9 cellular contexts compared by ENCODE assay signal in the genomic region with DNA sequence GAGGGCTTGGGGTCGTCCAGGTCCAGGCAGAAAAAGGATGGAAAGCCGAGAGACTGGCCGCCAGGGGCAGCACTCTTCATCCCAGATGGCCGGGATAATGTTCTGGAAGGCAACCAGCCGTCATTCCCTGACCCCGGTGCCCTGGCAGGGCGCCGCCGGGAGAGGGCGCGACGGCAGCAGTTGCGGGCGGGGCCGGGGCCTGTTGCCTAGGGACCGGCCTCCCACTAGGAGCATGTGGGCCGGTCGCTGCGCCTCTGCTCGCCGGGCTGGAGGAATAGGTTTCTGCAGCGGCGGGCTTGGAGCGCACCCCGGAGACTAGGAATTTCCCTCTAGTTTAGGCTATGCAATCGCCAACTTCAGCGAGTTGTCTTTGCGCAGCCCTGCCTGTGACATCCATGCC. TPM values are rescaled to one million over a fixed set of nuclear protein-coding genes. Genes with fewer than 3 reads are reported as not detected.
A peak's percentile ranks its signal among the peaks of the same experiment; 100 is the strongest.
DNase-seq lines count a peak whose midpoint lies in the region; ATAC-seq and TF ChIP-seq lines count a peak whose summit lies in the region.
"Had no signal": no experiment of that assay in that cellular context is flagged by ENCODE, and none has a peak within 500 bp of the region (broad histone marks: within the 10 kb centered on the region; RNA-seq: fewer than 3 reads in every experiment).

No MANE protein-coding gene starts in this region.

- H3K9me3 ChIP-seq in SK-N-SH, result no peaks in the 10 kb centered on the region

- H3K79me2 ChIP-seq in SK-N-SH (ENCODE audit: insufficient read depth), result no peaks in the 10 kb centered on the region

- 91% methylated on average over 16 of the region's 28 CpGs for WGBS in SK-N-SH (ENCODE audit: low lambda C conversion rate)

- TF ChIP-seq EP300 in SK-N-SH (IDR thresholded peaks at IDR 0.05; ENCODE audit: borderline replicate concordance in 1 of 2, low read depth in 1 of 2, low read length in 1 of 2), result no peak

- H3K4me3 ChIP-seq in H7 (ENCODE audit: insufficient read depth, low read depth, low read length) (no peak overlapping the region), brain microvascular endothelial cell (ENCODE audit: low read depth, low read length) (peak overlapping the region; percentile 20), SK-N-SH (ENCODE audit: low read depth in 2 of 2, low read length in 1 of 2) (peak overlapping the region in 1 of 2 experiments; percentile 46; a peak in 1 of 4 replicates)

- in situ Hi-C loops in brain microvascular endothelial cell (cut with HindIII; ENCODE audit: low pct_ligation_motif_present, low sequenced_read_pairs), result no loop called here

- H3F3A ChIP-seq in SK-N-SH (replicated peaks; ENCODE audit: insufficient read depth), result no peaks in the 10 kb centered on the region

- no peak overlapping the region for H3K27ac ChIP-seq in brain microvascular endothelial cell
- no peak overlapping the region for H3K27ac ChIP-seq in SK-N-SH (ENCODE audit: low read depth in 2 of 2, low read length in 1 of 2)

- peaks cover 0 to 7% of the 10 kb centered on the region in 2 experiments; a peak in 1 of 4 replicates for H3K4me1 ChIP-seq in SK-N-SH (ENCODE audit: control insufficient read depth in 1 of 2, insufficient read depth in 2 of 2, low read depth in 1 of 2, low read length in 1 of 2)

- ATAC-seq in GM19455 (IDR thresholded peaks at IDR 0.05; ENCODE audit: unreplicated experiment) (no peak), GM18858 (IDR thresholded peaks at IDR 0.05; ENCODE audit: unreplicated experiment) (no peak)

- peak; percentile 99 for DNase-seq in H7
- peak; percentile 69 for DNase-seq in brain microvascular endothelial cell
- DNase-seq in inferior parietal cortex (ENCODE audit: extremely low spot score), result peak; percentile 34
- peak; percentile 57 for DNase-seq in smooth muscle cell of the brain vasculature (ENCODE audit: low read depth, low spot score)
- DNase-seq in NCI-H1048 (lab: John Stamatoyannopoulos, UW), result no peak
- DNase-seq in SK-N-SH, result no peak

- no peaks in the 10 kb centered on the region for H4K20me1 ChIP-seq in SK-N-SH (ENCODE audit: insufficient read depth)

- TF ChIP-seq RAD21 in SK-N-SH (IDR thresholded peaks at IDR 0.05; ENCODE audit: low read length), result no peak

- H3K4me2 ChIP-seq in SK-N-SH, result no peak overlapping the region

- TF ChIP-seq CTCF in brain microvascular endothelial cell (IDR thresholded peaks at IDR 0.05; ENCODE audit: low read depth, low read length, missing control alignments) (peak; percentile 83), SK-N-SH (IDR thresholded peaks at IDR 0.05) (no peak)

- CTCF ChIA-PET in SK-N-SH (lab: Yijun Ruan, JAX), result interaction anchor here (1.2 to 5.3 kb wide), 2 partner anchors 16 to 26 kb away, joined by 3 to 41 read pairs; no protein-coding TSS in a partner anchor

- POLR2A ChIA-PET in SK-N-SH (lab: Yijun Ruan, JAX), result no interaction called here

- H3K36me3 ChIP-seq in H7 (replicated peaks; ENCODE audit: control insufficient read depth, insufficient read depth, low read length) (no peaks in the 10 kb centered on the region), brain microvascular endothelial cell (replicated peaks) (no peaks in the 10 kb centered on the region), SK-N-SH (replicated peaks in 1 of 2; ENCODE audit: control insufficient read depth in 1 of 2, insufficient read depth in 2 of 2, low read length in 1 of 2) (no peaks in the 10 kb centered on the region)

- no peak overlapping the region for H2AFZ ChIP-seq in SK-N-SH (ENCODE audit: low read depth)

- H3K27me3 ChIP-seq in H7 (ENCODE audit: control insufficient read depth, insufficient read depth, low read length), result peaks cover 1% of the 10 kb centered on the region
- no peaks in the 10 kb centered on the region for H3K27me3 ChIP-seq in brain microvascular endothelial cell (replicated peaks)
- no peaks in the 10 kb centered on the region; the same call in 1 of the 2 replicates for H3K27me3 ChIP-seq in SK-N-SH (ENCODE audit: insufficient read depth)

- H3K9me2 ChIP-seq in SK-N-SH, result no peaks in the 10 kb centered on the region

- no peak overlapping the region for H3K9ac ChIP-seq in SK-N-SH

TF ChIP-seq in SK-N-SH, 30 proteins besides CTCF, POLR2A, EP300 and RAD21:
- TF ChIP-seq FOSL2 (IDR thresholded peaks at IDR 0.05; ENCODE audit: borderline replicate concordance, low read depth), result no peak

RNA-seq across cellular contexts. Expression of gene DMRTB1, which starts 11.0 kb away (rescaled TPM):
- total RNA-seq in H7 (2014; rRNA removed; shearing (Covaris generic)), result 0.22 and 0.55 TPM in 2 replicates
- polyA plus RNA-seq in SK-N-SH (2012; rRNA removed), result not detected in 2 replicates
- polyA plus RNA-seq in SK-N-SH (2012; cell fraction: cytosol; rRNA removed), result not detected in 2 replicates
- polyA plus RNA-seq in SK-N-SH (2012; cell fraction: nucleus; rRNA removed), result not detected in 2 replicates
- total RNA-seq: glomerular endothelial cell had no signal

Comparison
In these comparisons a context has a peak if more than half of its experiments do, and no peak if none do; other contexts are left out.
1. DNase-seq: peak in H7 (single experiment), brain microvascular endothelial cell (single experiment), inferior parietal cortex (single experiment) and smooth muscle cell of the brain vasculature (single experiment); none in NCI-H1048 (single experiment) and SK-N-SH (single experiment).